Comparison of ENCODE assay signal across 8 cellular contexts in genomic region chr3:176430244-176430893, GRCh38.
DNase-seq lines count a peak whose midpoint lies in the region; ATAC-seq and TF ChIP-seq lines count a peak whose summit lies in the region.

No MANE protein-coding gene starts in this region.

- no peaks in the 10 kb centered on the region for H3K36me3 ChIP-seq in OCI-LY1 (ENCODE audit: insufficient read depth, low read length)
- no peaks in the 10 kb centered on the region for H3K36me3 ChIP-seq in ovary

- TF ChIP-seq EP300 in ovary (IDR thresholded peaks at IDR 0.05), result no peak

- H3K79me2 ChIP-seq in OCI-LY1 (ENCODE audit: insufficient read depth, low read length), result no peaks in the 10 kb centered on the region

- TF ChIP-seq POLR2A in ovary (IDR thresholded peaks at IDR 0.05), result no peak

- no peak for ATAC-seq in HG02588 (IDR thresholded peaks at IDR 0.05; ENCODE audit: unreplicated experiment)

- H3K9ac ChIP-seq in OCI-LY1 (ENCODE audit: low read length), result no peak overlapping the region

- TF ChIP-seq CTCF in GM10266 (IDR thresholded peaks at IDR 0.05; ENCODE audit: control insufficient read depth, insufficient read depth, low read depth, missing control alignments) (peak; percentile 50), OCI-LY1 (IDR thresholded peaks at IDR 0.05; ENCODE audit: low read length) (peak; percentile 68), ovary (IDR thresholded peaks at IDR 0.05) (peak in 2 of 3 donors; percentile 37 to 47)

- H3K4me3 ChIP-seq in OCI-LY1 (ENCODE audit: low read depth, low read length, poor library complexity, severe bottlenecking) (no peak overlapping the region), ovary (no peak overlapping the region)

- no peaks in the 10 kb centered on the region for H3K27me3 ChIP-seq in OCI-LY1 (ENCODE audit: insufficient read depth, low read length)
- H3K27me3 ChIP-seq in ovary, result no peaks in the 10 kb centered on the region

- DNase-seq in GM10266 (ENCODE audit: extremely low spot score), result peak; percentile 36
- DNase-seq in HPDE6-E6E7 (ENCODE audit: extremely low spot score), result peak; percentile 8
- peak; percentile 33 for DNase-seq in epidermal melanocyte (ENCODE audit: insufficient read length, low spot score)
- DNase-seq in ovary, result peak in 1 of 5 donors; percentile 18
- DNase-seq in GM19238 (ENCODE audit: insufficient read length, low spot score), result no peak
- no peak for DNase-seq in activated CD8-positive, alpha-beta memory T cell treated with anti-CD3 and anti-CD28 coated beads for 24 hours

- no peak overlapping the region for H2AFZ ChIP-seq in OCI-LY1 (ENCODE audit: low read length)

- H3K4me1 ChIP-seq in OCI-LY1 (ENCODE audit: insufficient read depth, low read length, severe bottlenecking) (no peaks in the 10 kb centered on the region), ovary (ENCODE audit: insufficient read depth) (peaks cover 3% of the 10 kb centered on the region)

- H3F3A ChIP-seq in OCI-LY1 (ENCODE audit: insufficient read depth, low read length), result no peaks in the 10 kb centered on the region

- no peaks in the 10 kb centered on the region for H3K9me2 ChIP-seq in OCI-LY1 (ENCODE audit: low read depth, low read length)

- WGBS in ovary, 3 donors, result 43 to 54% (median 51%) methylated on average over 2 of the region's 2 CpGs

- H3K27ac ChIP-seq in OCI-LY1 (ENCODE audit: low read depth, low read length, poor library complexity, severe bottlenecking) (no peak overlapping the region), ovary (no peak overlapping the region)

- intact Hi-C loops in ovary (cut with DNase I), result no loop called here

- H4K20me1 ChIP-seq in OCI-LY1 (ENCODE audit: insufficient read depth, low read length), result no peaks in the 10 kb centered on the region

- no peaks in the 10 kb centered on the region for H3K9me3 ChIP-seq in OCI-LY1 (ENCODE audit: low read length)
- no peaks in the 10 kb centered on the region for H3K9me3 ChIP-seq in ovary

- no peak overlapping the region for H3K4me2 ChIP-seq in OCI-LY1 (ENCODE audit: low read length)

Comparison
In these comparisons a context has a peak if more than half of its experiments do, and no peak if none do; other contexts are left out.
1. DNase-seq: peak in GM10266 (single experiment), HPDE6-E6E7 (single experiment) and epidermal melanocyte (single experiment); none in GM19238 (single experiment) and activated CD8-positive, alpha-beta memory T cell treated with anti-CD3 and anti-CD28 coated beads for 24 hours (single experiment).
2. Peak in every context shown above with its lines, with median percentiles within 50 percentile points of each other: CTCF ChIP-seq.